In the genomic region with DNA sequence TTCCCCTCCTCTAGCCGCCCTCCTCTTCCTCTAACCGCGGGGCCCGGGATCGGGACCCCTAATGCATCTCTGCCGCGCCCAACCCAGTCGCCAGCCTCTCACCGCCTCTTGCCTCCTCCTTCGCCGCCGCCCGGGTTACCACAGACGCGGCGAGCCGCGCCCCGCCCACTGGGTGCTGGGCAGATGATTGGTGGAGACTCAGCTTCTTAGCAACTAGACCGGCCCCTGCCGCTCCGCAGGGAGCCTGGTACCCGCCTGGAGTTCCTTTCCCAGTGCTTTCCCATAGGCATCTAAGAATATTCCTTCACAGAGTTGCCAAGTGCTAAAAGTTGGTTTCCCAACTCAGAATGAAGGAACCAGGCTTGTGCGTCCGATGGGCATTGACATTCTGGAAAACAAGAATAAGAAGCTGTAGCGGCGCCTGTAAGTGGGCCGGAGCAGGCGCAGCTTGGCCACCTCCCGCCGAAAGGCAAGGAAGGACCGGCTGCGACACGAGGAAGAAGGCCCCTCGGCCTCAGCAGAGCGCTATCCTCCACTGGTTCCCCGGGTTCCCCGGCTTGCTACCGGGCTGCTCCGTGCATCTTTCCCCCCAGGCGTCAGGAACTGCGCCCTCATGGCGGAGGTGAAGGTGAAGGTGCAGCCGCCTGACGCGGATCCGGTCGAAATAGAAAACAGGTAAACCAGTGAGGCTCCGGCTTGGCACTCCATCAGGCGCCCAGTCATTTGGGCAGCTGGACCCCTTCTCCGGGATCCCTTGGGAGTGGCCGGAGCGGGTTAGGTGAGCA, we compare ENCODE assay signal across 8 cellular contexts.
DNase-seq lines count a peak whose midpoint lies in the region; ATAC-seq and TF ChIP-seq lines count a peak whose summit lies in the region.

A gene (minus strand): TSS at position 137 of the 785 bp plus-strand sequence. CDS start 1,672 bp downstream, outside the sequence.
A gene with protein sequence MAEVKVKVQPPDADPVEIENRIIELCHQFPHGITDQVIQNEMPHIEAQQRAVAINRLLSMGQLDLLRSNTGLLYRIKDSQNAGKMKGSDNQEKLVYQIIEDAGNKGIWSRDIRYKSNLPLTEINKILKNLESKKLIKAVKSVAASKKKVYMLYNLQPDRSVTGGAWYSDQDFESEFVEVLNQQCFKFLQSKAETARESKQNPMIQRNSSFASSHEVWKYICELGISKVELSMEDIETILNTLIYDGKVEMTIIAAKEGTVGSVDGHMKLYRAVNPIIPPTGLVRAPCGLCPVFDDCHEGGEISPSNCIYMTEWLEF (plus strand): TSS at position 497 of the 785 bp plus-strand sequence. CDS start 117 bp downstream, at position 614.

- no peaks in the 10 kb centered on the region for H3K27me3 ChIP-seq in OCI-LY3 (ENCODE audit: low read depth, low read length)

- H3K9me3 ChIP-seq in OCI-LY3 (ENCODE audit: insufficient read depth, low read length): no peaks in the 10 kb centered on the region

- peaks cover 3% of the 10 kb centered on the region for H3K36me3 ChIP-seq in OCI-LY3 (replicated peaks; ENCODE audit: low read depth, low read length)

- peaks cover 33% of the 10 kb centered on the region for H3K79me2 ChIP-seq in OCI-LY3 (ENCODE audit: low read length)

- H3K4me2 ChIP-seq in OCI-LY3 (ENCODE audit: low read length): peak within 1 kb of the TSS; percentile 96

- H3K4me1 ChIP-seq in OCI-LY3 (ENCODE audit: low read length): peaks cover 19% of the 10 kb centered on the region

- ATAC-seq in GM21528 (IDR thresholded peaks at IDR 0.05; ENCODE audit: low FRiP score, unreplicated experiment): peak; percentile 97

- TF ChIP-seq CTCF in OCI-LY3 (IDR thresholded peaks at IDR 0.05; ENCODE audit: low read depth, low read length): no peak

- H3K27ac ChIP-seq in OCI-LY3 (ENCODE audit: low read length): peak within 1 kb of the TSS; percentile 55

- no peaks in the 10 kb centered on the region for H4K20me1 ChIP-seq in OCI-LY3 (ENCODE audit: insufficient read depth, low read length)

- peak within 1 kb of the TSS; percentile 75 for H3K9ac ChIP-seq in OCI-LY3 (ENCODE audit: low read length)

- DNase-seq in DMS 273 treated with DMSO at 0.1 percent for 48 hours (lab: John Stamatoyannopoulos, UW) (peak; percentile 89), HuH-7.5 (ENCODE audit: low spot score) (peak; percentile 98), activated T-cell treated with anti-CD3 and anti-CD28 coated beads for 24 hours (ENCODE audit: low read depth) (peak; percentile 89), epidermal melanocyte (ENCODE audit: insufficient read length, low spot score) (peak; percentile 97), midbrain (lab: John Stamatoyannopoulos, UW) (peak; percentile 98)
- DNase-seq in stimulated activated CD8-positive, alpha-beta memory T cell treated with anti-CD3 and anti-CD28 coated beads, Interleukin-15, amount 100 ng/mL, for 48 hours (ENCODE audit: low read depth in 2 of 2): peak; percentile 90 to 91

- peak within 1 kb of the TSS; percentile 95 for H2AFZ ChIP-seq in OCI-LY3 (ENCODE audit: low read depth, low read length)

- peak within 1 kb of the TSS; percentile 96 for H3K4me3 ChIP-seq in OCI-LY3 (ENCODE audit: low read length)

Comparison
In these comparisons a context has a peak if more than half of its experiments do, and no peak if none do; other contexts are left out.
1. Peak in every context shown above with its lines: DNase-seq, ATAC-seq, H3K4me3 ChIP-seq and H3K27ac ChIP-seq.